ENCODE assay signal across 24 cellular contexts in the genomic region with DNA sequence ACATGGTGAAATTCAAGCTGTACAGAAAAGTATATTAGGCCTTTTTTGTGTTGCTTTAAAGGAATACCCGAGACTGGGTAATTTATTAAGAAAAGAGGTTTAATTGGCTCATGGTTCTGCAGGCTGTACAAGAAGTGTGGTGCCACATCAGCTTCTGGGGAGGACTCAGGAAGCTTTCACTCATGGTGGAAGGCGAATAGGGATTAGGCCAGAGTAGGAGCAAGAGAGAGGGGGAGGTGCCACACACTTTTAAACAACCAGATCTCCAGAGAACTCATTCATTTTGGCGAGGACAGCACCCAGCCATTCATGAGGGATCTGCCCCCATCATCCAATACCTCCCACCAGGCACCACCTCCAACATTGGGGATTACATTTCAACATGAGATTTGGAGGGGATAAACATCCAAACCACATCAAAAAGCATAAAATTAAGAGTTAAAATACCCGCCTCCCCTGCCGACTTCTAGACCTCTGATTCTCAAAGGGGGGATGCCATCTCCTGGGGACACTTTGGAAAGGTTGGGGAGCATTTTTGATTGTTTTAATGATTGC.
"Had no signal": no experiment of that assay in that cellular context is flagged by ENCODE, and none has a peak within 500 bp of the region (broad histone marks: within the 10 kb centered on the region; RNA-seq: fewer than 3 reads in every experiment).

No MANE protein-coding gene starts in this region.

- H3K9me3 Mint-ChIP-seq: activated CD4-positive, alpha-beta memory T cell treated with anti-CD3 and anti-CD28 coated beads for 36 hours; activated naive CD4-positive, alpha-beta T cell treated with anti-CD3 and anti-CD28 coated beads, Interleukin-2, amount 10 ng/mL, durations not matched to agents 7 days and 5 days; activated T-cell treated with anti-CD3 and anti-CD28 coated beads, Interleukin-2, amount 50 U/mL, for 72 hours; effector memory CD8-positive, alpha-beta T cell; neural crest cell; T-helper 1 cell treated with Interleukin-12 subunit alpha and Interleukin-12 subunit beta and Interleukin-4 antibody, amounts not matched to agents 30 μg/mL and 1 μg/mL, for 36 hours had no signal

- H3K4me1 Mint-ChIP-seq: activated naive CD4-positive, alpha-beta T cell treated with anti-CD3 and anti-CD28 coated beads, Interleukin-2, amount 10 ng/mL, durations not matched to agents 7 days and 5 days; neural crest cell had no signal

- H3K36me3 Mint-ChIP-seq: activated CD4-positive, alpha-beta memory T cell treated with anti-CD3 and anti-CD28 coated beads for 36 hours; activated naive CD4-positive, alpha-beta T cell treated with anti-CD3 and anti-CD28 coated beads, Interleukin-2, amount 10 ng/mL, durations not matched to agents 7 days and 5 days had no signal

- ATAC-seq: activated T-cell treated with anti-CD3 and anti-CD28 coated beads, Interleukin-2, amount 50 U/mL, for 72 hours; effector memory CD8-positive, alpha-beta T cell; gastrocnemius medialis; left cardiac atrium; mucosa of descending colon; stimulated activated naive CD8-positive, alpha-beta T cell treated with anti-CD3 and anti-CD28 coated beads, Interleukin-15, Interleukin-2, amounts not matched to agents 100 U/mL and 50 U/mL, for 24 hours; upper lobe of right lung had no signal

- H3K27ac Mint-ChIP-seq: activated CD4-positive, alpha-beta memory T cell treated with anti-CD3 and anti-CD28 coated beads for 36 hours; activated naive CD4-positive, alpha-beta T cell treated with anti-CD3 and anti-CD28 coated beads, Interleukin-2, amount 10 ng/mL, durations not matched to agents 7 days and 5 days; activated T-cell treated with anti-CD3 and anti-CD28 coated beads, Interleukin-2, amount 50 U/mL, for 72 hours; effector memory CD8-positive, alpha-beta T cell; T-helper 1 cell treated with Interleukin-12 subunit alpha and Interleukin-12 subunit beta and Interleukin-4 antibody, amounts not matched to agents 30 μg/mL and 1 μg/mL, for 36 hours had no signal

- DNase-seq: activated CD4-positive, alpha-beta memory T cell treated with anti-CD3 and anti-CD28 coated beads for 36 hours; activated CD4-positive, alpha-beta T cell treated with anti-CD3 and anti-CD28 coated beads for 48 hours; activated CD4-positive, CD25-positive, alpha-beta regulatory T cell; activated effector memory CD4-positive, alpha-beta T cell treated with Interleukin-2 at 50 U/mL for 16 hours; activated naive CD4-positive, alpha-beta T cell treated with anti-CD3 and anti-CD28 coated beads, Interleukin-2, amount 10 ng/mL, durations not matched to agents 7 days and 5 days; activated T-cell treated with anti-CD3 and anti-CD28 coated beads, Interleukin-2, amount 50 U/mL, for 72 hours; amygdala; colonic mucosa; dorsolateral prefrontal cortex; effector memory CD8-positive, alpha-beta T cell; gastrocnemius medialis; hippocampal formation; islet precursor cell; left cardiac atrium; mucosa of descending colon; retina; spleen; stimulated activated CD4-positive, alpha-beta T cell treated with anti-CD3 and anti-CD28 coated beads, Interleukin-4, amount 100 ng/mL, for 24 hours; stimulated activated naive CD8-positive, alpha-beta T cell treated with anti-CD3 and anti-CD28 coated beads, Interleukin-15, Interleukin-2, amounts not matched to agents 100 U/mL and 50 U/mL, for 24 hours; T1000; upper lobe of right lung had no signal

- H3K4me3 Mint-ChIP-seq: activated CD4-positive, alpha-beta memory T cell treated with anti-CD3 and anti-CD28 coated beads for 36 hours; activated naive CD4-positive, alpha-beta T cell treated with anti-CD3 and anti-CD28 coated beads, Interleukin-2, amount 10 ng/mL, durations not matched to agents 7 days and 5 days; activated T-cell treated with anti-CD3 and anti-CD28 coated beads, Interleukin-2, amount 50 U/mL, for 72 hours; effector memory CD8-positive, alpha-beta T cell; neural crest cell; T-helper 1 cell treated with Interleukin-12 subunit alpha and Interleukin-12 subunit beta and Interleukin-4 antibody, amounts not matched to agents 30 μg/mL and 1 μg/mL, for 36 hours had no signal

- H3K4me3 ChIP-seq: colonic mucosa, dorsolateral prefrontal cortex, esophagus muscularis mucosa, gastrocnemius medialis, mucosa of descending colon, spleen, upper lobe of right lung had no signal
